ENCODE assay signal across 25 cellular contexts in genomic region chr16:83363521-83363920, GRCh38.
A peak's percentile ranks its signal among the peaks of the same experiment; 100 is the strongest.
DNase-seq lines count a peak whose midpoint lies in the region; ATAC-seq, FAIRE-seq and TF ChIP-seq lines count a peak whose summit lies in the region.
"Had no signal": no experiment of that assay in that cellular context is flagged by ENCODE, and none has a peak within 500 bp of the region (broad histone marks: within the 10 kb centered on the region; RNA-seq: fewer than 3 reads in every experiment).

No MANE protein-coding gene starts in this region.

- peak overlapping the region; percentile 6 for H3K4me2 ChIP-seq in mammary epithelial cell (ENCODE audit: insufficient read depth, low read depth, low read length)
- H3K4me2 ChIP-seq: BLaER1 treated with 17β-estradiol and CSF1 and Interleukin-3, amounts not matched to agents 10 nM and 100 nM; GM23338 had no signal

- H3K27me3 Mint-ChIP-seq in MCF 10A (ENCODE audit: insufficient read depth, unreplicated experiment) (no peaks in the 10 kb centered on the region), natural killer cell (ENCODE audit: low read depth in 2 of 2) (peaks cover 21 to 32% of the 10 kb centered on the region in 2 donors)

- H3K27ac ChIP-seq in mammary epithelial cell (ENCODE audit: insufficient read depth, low read depth, low read length), result no peak overlapping the region
- H3K27ac ChIP-seq in suprapubic skin, result no peak overlapping the region
- H3K27ac ChIP-seq: BLaER1 treated with 17β-estradiol and CSF1 and Interleukin-3, amounts not matched to agents 10 nM and 100 nM had no signal

- no peaks in the 10 kb centered on the region for H3K9me3 ChIP-seq in mammary epithelial cell (replicated peaks; ENCODE audit: insufficient read depth, low read length)
- no peaks in the 10 kb centered on the region for H3K9me3 ChIP-seq in suprapubic skin

- H3K36me3 ChIP-seq in mammary epithelial cell (ENCODE audit: insufficient read depth, low read length), result no peaks in the 10 kb centered on the region
- no peaks in the 10 kb centered on the region for H3K36me3 ChIP-seq in bronchial epithelial cell (ENCODE audit: control insufficient read depth, insufficient read depth, low read length)
- no peaks in the 10 kb centered on the region for H3K36me3 ChIP-seq in suprapubic skin
- H3K36me3 ChIP-seq: BLaER1 treated with 17β-estradiol and CSF1 and Interleukin-3, amounts not matched to agents 10 nM and 100 nM had no signal

- no peaks in the 10 kb centered on the region for H4K20me1 ChIP-seq in mammary epithelial cell (ENCODE audit: insufficient read depth, low read length)
- H4K20me1 ChIP-seq: BLaER1 treated with 17β-estradiol and CSF1 and Interleukin-3, amounts not matched to agents 10 nM and 100 nM had no signal

- peaks cover 11% of the 10 kb centered on the region for H3K4me1 ChIP-seq in mammary epithelial cell (ENCODE audit: insufficient read depth, low read length)
- H3K4me1 ChIP-seq in suprapubic skin, result no peaks in the 10 kb centered on the region
- H3K4me1 ChIP-seq: BLaER1 treated with 17β-estradiol and CSF1 and Interleukin-3, amounts not matched to agents 10 nM and 100 nM had no signal

- BruUV-seq in mammary epithelial cell (replicated peaks; lab: Mats Ljungman, UMichigan) (no TSS peak), MCF 10A (replicated peaks; lab: Mats Ljungman, UMichigan) (no TSS peak)

- in situ Hi-C loops in mammary epithelial cell (cut with MboI; ENCODE audit: low sequenced_read_pairs in 2 of 2), result no loop called here

- WGBS in mammary epithelial cell (ENCODE audit: low coverage, missing lambda C conversion rate), result 67% methylated on average over 4 of the region's 4 CpGs
- 44% methylated on average over 4 of the region's 4 CpGs for WGBS in suprapubic skin

- H3K4me3 ChIP-seq in mammary epithelial cell (replicated peaks in 1 of 3; ENCODE audit: insufficient read depth in 1 of 3, low read depth in 2 of 3, low read length in 3 of 3), result no peak overlapping the region
- H3K4me3 ChIP-seq in bronchial epithelial cell (ENCODE audit: low read depth, low read length), result no peak overlapping the region
- no peak overlapping the region for H3K4me3 ChIP-seq in suprapubic skin
- H3K4me3 ChIP-seq: BLaER1 treated with 17β-estradiol and CSF1 and Interleukin-3, amounts not matched to agents 10 nM and 100 nM; GM23338 had no signal

- peak overlapping the region; percentile 3 for H2AFZ ChIP-seq in mammary epithelial cell (ENCODE audit: low read depth, low read length)
- H2AFZ ChIP-seq: GM23338 had no signal

- H3K79me2 ChIP-seq in mammary epithelial cell (ENCODE audit: insufficient read depth, low read length), result peaks cover 13% of the 10 kb centered on the region

- H3K9me3 Mint-ChIP-seq in MCF 10A (ENCODE audit: unreplicated experiment) (peaks cover 7% of the 10 kb centered on the region), natural killer cell (no peaks in the 10 kb centered on the region)
- H3K9me3 Mint-ChIP-seq: CD4-positive, alpha-beta T cell; GM23338; H9 had no signal

- H3K36me3 Mint-ChIP-seq in MCF 10A (ENCODE audit: insufficient read depth, unreplicated experiment), result no peaks in the 10 kb centered on the region
- no peaks in the 10 kb centered on the region for H3K36me3 Mint-ChIP-seq in natural killer cell

- no peak for TF ChIP-seq POLR2A in erythroblast (IDR thresholded peaks at IDR 0.05; ENCODE audit: low read length)
- no peak for TF ChIP-seq POLR2A in suprapubic skin (IDR thresholded peaks at IDR 0.05)

- TF ChIP-seq CTCF in mammary epithelial cell (conservative IDR thresholded peaks at IDR 0.05 in 1 of 2, IDR thresholded peaks at IDR 0.05 in 1 of 2; ENCODE audit: extremely low read depth in 1 of 2, insufficient read depth in 1 of 2, low read depth in 1 of 2, low read length in 2 of 2) (no peak), MCF 10A (IDR thresholded peaks at IDR 0.05; ENCODE audit: unreplicated experiment) (no peak), bronchial epithelial cell (IDR thresholded peaks at IDR 0.05; ENCODE audit: insufficient read depth, low read length, severe bottlenecking) (no peak), suprapubic skin (IDR thresholded peaks at IDR 0.05) (no peak), natural killer cell (IDR thresholded peaks at IDR 0.05) (no peak)

- peaks cover 12% of the 10 kb centered on the region for H3K4me1 Mint-ChIP-seq in MCF 10A (ENCODE audit: insufficient read depth, unreplicated experiment)
- no peaks in the 10 kb centered on the region for H3K4me1 Mint-ChIP-seq in natural killer cell
- H3K4me1 Mint-ChIP-seq: GM23338, H9 had no signal

- H3K27me3 ChIP-seq in mammary epithelial cell (ENCODE audit: insufficient read depth, low read length), result no peaks in the 10 kb centered on the region
- no peaks in the 10 kb centered on the region for H3K27me3 ChIP-seq in bronchial epithelial cell (ENCODE audit: control insufficient read depth, insufficient read depth, low read length)
- H3K27me3 ChIP-seq in suprapubic skin, result no peaks in the 10 kb centered on the region
- H3K27me3 ChIP-seq: BLaER1 treated with 17β-estradiol and CSF1 and Interleukin-3, amounts not matched to agents 10 nM and 100 nM had no signal

- H3K27ac Mint-ChIP-seq in MCF 10A (ENCODE audit: low read depth, unreplicated experiment), result no peak overlapping the region
- H3K27ac Mint-ChIP-seq in natural killer cell, result no peak overlapping the region
- H3K27ac Mint-ChIP-seq: CD4-positive, alpha-beta T cell; GM23338; H9; HFFc6 had no signal

- intact Hi-C loops in mammary epithelial cell (cut with micrococcal nuclease) (no loop called here), MCF 10A (cut with micrococcal nuclease) (no loop called here), head of caudate nucleus (cut with DNase I) (no loop called here), natural killer cell (cut with micrococcal nuclease) (no loop called here)

- ATAC-seq in natural killer cell, result no peak
- ATAC-seq: GM23338 had no signal

- POLR2A ChIA-PET in MCF 10A (lab: Yijun Ruan, JAX), result no interaction called here

- FAIRE-seq in bronchial epithelial cell (lab: Jason Lieb, UNC), result peak; percentile 50
- FAIRE-seq: D721Med, RCC 7860 had no signal

- CTCF ChIA-PET in mammary epithelial cell (lab: Charles Lee; ENCODE audit: low non-redundant PET) (interaction anchor here (0.5 kb wide), 1 partner anchor 733 kb away, joined by 3 read pairs; no protein-coding TSS in a partner anchor), MCF 10A (lab: Yijun Ruan, JAX) (interaction anchor here (0.6 to 5.1 kb wide), 4 partner anchors 8 to 28 kb away, joined by 3 to 38 read pairs (median 3); no protein-coding TSS in a partner anchor)

- no peak for TF ChIP-seq EP300 in suprapubic skin (IDR thresholded peaks at IDR 0.05)

- H3K4me3 Mint-ChIP-seq in MCF 10A (ENCODE audit: unreplicated experiment), result no peak overlapping the region
- no peak overlapping the region for H3K4me3 Mint-ChIP-seq in natural killer cell
- H3K4me3 Mint-ChIP-seq: CD4-positive, alpha-beta T cell; GM23338; H9; HFFc6 had no signal

- DNase-seq in mammary epithelial cell (peak; percentile 45), MCF 10A (ENCODE audit: unreplicated experiment) (no peak), bronchial epithelial cell (ENCODE audit: low read depth) (peak; percentile 28), head of caudate nucleus (peak; percentile 16 to 92 (median 74)), erythroblast (lab: John Stamatoyannopoulos, UW) (no peak), suprapubic skin (ENCODE audit: low spot score in 2 of 2) (no peak), natural killer cell (no peak), NCI-H2081 (lab: John Stamatoyannopoulos, UW) (no peak)
- DNase-seq: 8988T; ACHN; CD4-positive, alpha-beta T cell; H9; HFFc6; KG1; NCI-H1092; NCI-H1436; NCI-H187 treated with DMSO at 0.1 percent for 48 hours; NCI-H2107; NCI-H446; NCI-H524 treated with DMSO at 0.1 percent for 48 hours; NCI-H774 had no signal

- dilution Hi-C loops in mammary epithelial cell (cut with HindIII; ENCODE audit: low sequenced_read_pairs), result no loop called here

- H3K9ac ChIP-seq in mammary epithelial cell (ENCODE audit: insufficient read depth, low read length), result no peak overlapping the region
- H3K9ac ChIP-seq: BLaER1 treated with 17β-estradiol and CSF1 and Interleukin-3, amounts not matched to agents 10 nM and 100 nM had no signal

Comparison
In these comparisons a context has a peak if more than half of its experiments do, and no peak if none do; other contexts are left out.
1. DNase-seq: peak in mammary epithelial cell (single experiment), bronchial epithelial cell (single experiment) and head of caudate nucleus (42 of 42); none in MCF 10A (single experiment), erythroblast (0 of 2), suprapubic skin (0 of 2), natural killer cell (single experiment) and NCI-H2081 (0 of 2).